In the genomic region with DNA sequence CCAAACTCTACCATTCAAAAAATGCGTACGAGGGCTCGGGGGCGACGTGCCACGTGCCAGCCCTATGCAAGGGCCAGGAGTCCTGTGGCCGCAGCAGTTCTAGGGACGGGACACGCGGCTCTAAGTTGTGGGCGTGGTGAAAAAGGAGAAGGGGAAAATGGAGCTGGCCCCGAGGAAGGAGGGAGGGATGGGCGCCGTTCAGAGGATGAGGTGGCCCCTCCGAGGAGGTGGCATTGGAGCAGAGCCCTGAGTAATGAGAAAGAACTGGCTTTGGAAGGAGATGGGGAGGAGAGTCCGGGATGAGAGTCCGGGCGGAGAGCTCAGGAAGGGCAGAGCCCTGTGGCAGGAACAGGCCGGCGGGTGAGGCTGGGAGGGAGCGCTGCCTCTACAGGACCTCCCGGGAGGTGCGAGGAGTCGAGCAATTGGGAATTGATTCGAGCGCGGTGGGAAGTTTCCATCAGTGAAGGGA, we compare ENCODE assay signal across 1 cellular context.
TF ChIP-seq lines count a peak whose summit lies in the region.

No MANE protein-coding gene starts in this region.

TF ChIP-seq in H1, 55 proteins besides CTCF, POLR2A, EP300 and RAD21:
- TF ChIP-seq, protein P1, sequence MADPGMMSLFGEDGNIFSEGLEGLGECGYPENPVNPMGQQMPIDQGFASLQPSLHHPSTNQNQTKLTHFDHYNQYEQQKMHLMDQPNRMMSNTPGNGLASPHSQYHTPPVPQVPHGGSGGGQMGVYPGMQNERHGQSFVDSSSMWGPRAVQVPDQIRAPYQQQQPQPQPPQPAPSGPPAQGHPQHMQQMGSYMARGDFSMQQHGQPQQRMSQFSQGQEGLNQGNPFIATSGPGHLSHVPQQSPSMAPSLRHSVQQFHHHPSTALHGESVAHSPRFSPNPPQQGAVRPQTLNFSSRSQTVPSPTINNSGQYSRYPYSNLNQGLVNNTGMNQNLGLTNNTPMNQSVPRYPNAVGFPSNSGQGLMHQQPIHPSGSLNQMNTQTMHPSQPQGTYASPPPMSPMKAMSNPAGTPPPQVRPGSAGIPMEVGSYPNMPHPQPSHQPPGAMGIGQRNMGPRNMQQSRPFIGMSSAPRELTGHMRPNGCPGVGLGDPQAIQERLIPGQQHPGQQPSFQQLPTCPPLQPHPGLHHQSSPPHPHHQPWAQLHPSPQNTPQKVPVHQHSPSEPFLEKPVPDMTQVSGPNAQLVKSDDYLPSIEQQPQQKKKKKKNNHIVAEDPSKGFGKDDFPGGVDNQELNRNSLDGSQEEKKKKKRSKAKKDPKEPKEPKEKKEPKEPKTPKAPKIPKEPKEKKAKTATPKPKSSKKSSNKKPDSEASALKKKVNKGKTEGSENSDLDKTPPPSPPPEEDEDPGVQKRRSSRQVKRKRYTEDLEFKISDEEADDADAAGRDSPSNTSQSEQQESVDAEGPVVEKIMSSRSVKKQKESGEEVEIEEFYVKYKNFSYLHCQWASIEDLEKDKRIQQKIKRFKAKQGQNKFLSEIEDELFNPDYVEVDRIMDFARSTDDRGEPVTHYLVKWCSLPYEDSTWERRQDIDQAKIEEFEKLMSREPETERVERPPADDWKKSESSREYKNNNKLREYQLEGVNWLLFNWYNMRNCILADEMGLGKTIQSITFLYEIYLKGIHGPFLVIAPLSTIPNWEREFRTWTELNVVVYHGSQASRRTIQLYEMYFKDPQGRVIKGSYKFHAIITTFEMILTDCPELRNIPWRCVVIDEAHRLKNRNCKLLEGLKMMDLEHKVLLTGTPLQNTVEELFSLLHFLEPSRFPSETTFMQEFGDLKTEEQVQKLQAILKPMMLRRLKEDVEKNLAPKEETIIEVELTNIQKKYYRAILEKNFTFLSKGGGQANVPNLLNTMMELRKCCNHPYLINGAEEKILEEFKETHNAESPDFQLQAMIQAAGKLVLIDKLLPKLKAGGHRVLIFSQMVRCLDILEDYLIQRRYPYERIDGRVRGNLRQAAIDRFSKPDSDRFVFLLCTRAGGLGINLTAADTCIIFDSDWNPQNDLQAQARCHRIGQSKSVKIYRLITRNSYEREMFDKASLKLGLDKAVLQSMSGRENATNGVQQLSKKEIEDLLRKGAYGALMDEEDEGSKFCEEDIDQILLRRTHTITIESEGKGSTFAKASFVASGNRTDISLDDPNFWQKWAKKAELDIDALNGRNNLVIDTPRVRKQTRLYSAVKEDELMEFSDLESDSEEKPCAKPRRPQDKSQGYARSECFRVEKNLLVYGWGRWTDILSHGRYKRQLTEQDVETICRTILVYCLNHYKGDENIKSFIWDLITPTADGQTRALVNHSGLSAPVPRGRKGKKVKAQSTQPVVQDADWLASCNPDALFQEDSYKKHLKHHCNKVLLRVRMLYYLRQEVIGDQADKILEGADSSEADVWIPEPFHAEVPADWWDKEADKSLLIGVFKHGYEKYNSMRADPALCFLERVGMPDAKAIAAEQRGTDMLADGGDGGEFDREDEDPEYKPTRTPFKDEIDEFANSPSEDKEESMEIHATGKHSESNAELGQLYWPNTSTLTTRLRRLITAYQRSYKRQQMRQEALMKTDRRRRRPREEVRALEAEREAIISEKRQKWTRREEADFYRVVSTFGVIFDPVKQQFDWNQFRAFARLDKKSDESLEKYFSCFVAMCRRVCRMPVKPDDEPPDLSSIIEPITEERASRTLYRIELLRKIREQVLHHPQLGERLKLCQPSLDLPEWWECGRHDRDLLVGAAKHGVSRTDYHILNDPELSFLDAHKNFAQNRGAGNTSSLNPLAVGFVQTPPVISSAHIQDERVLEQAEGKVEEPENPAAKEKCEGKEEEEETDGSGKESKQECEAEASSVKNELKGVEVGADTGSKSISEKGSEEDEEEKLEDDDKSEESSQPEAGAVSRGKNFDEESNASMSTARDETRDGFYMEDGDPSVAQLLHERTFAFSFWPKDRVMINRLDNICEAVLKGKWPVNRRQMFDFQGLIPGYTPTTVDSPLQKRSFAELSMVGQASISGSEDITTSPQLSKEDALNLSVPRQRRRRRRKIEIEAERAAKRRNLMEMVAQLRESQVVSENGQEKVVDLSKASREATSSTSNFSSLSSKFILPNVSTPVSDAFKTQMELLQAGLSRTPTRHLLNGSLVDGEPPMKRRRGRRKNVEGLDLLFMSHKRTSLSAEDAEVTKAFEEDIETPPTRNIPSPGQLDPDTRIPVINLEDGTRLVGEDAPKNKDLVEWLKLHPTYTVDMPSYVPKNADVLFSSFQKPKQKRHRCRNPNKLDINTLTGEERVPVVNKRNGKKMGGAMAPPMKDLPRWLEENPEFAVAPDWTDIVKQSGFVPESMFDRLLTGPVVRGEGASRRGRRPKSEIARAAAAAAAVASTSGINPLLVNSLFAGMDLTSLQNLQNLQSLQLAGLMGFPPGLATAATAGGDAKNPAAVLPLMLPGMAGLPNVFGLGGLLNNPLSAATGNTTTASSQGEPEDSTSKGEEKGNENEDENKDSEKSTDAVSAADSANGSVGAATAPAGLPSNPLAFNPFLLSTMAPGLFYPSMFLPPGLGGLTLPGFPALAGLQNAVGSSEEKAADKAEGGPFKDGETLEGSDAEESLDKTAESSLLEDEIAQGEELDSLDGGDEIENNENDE (IDR thresholded peaks at IDR 0.05; ENCODE audit: insufficient replicate concordance, low read length), result no peak
- TF ChIP-seq, protein P2, sequence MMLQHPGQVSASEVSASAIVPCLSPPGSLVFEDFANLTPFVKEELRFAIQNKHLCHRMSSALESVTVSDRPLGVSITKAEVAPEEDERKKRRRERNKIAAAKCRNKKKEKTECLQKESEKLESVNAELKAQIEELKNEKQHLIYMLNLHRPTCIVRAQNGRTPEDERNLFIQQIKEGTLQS (IDR thresholded peaks at IDR 0.05; ENCODE audit: insufficient read depth, low read depth, low read length), result no peak
- no peak for TF ChIP-seq TBP (IDR thresholded peaks at IDR 0.05; ENCODE audit: low read depth, low read length)
- TF ChIP-seq BCL11A (IDR thresholded peaks at IDR 0.05; ENCODE audit: low read depth in 2 of 2, low read length in 2 of 2), result no peak
- TF ChIP-seq, protein P3, sequence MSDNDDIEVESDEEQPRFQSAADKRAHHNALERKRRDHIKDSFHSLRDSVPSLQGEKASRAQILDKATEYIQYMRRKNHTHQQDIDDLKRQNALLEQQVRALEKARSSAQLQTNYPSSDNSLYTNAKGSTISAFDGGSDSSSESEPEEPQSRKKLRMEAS (IDR thresholded peaks at IDR 0.05), result peak; percentile 93
- TF ChIP-seq SP2 (IDR thresholded peaks at IDR 0.05; ENCODE audit: low read length), result no peak
- no peak for TF ChIP-seq SUZ12 (IDR thresholded peaks at IDR 0.05; ENCODE audit: low read length)
- no peak for TF ChIP-seq KDM4A (IDR thresholded peaks at IDR 0.05; ENCODE audit: low read depth, low read length, severe bottlenecking)
- TF ChIP-seq RXRA (IDR thresholded peaks at IDR 0.05; ENCODE audit: insufficient read depth, low read depth, low read length), result no peak
- TF ChIP-seq RBBP5 (IDR thresholded peaks at IDR 0.05; ENCODE audit: borderline replicate concordance, low read depth, low read length), result 0 out of 2 replicates have a peak, but pooled peaks have one; percentile 23
- TF ChIP-seq NRF1 (IDR thresholded peaks at IDR 0.05; ENCODE audit: low read depth, low read length), result no peak
- TF ChIP-seq, protein P4, sequence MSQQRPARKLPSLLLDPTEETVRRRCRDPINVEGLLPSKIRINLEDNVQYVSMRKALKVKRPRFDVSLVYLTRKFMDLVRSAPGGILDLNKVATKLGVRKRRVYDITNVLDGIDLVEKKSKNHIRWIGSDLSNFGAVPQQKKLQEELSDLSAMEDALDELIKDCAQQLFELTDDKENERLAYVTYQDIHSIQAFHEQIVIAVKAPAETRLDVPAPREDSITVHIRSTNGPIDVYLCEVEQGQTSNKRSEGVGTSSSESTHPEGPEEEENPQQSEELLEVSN (IDR thresholded peaks at IDR 0.05), result peak; percentile 78
- TF ChIP-seq PHF8 (conservative IDR thresholded peaks at IDR 0.05; ENCODE audit: low read depth, low read length), result no peak
TF ChIP-seq in H1: peak in this region for 3.
